In the genomic region with DNA sequence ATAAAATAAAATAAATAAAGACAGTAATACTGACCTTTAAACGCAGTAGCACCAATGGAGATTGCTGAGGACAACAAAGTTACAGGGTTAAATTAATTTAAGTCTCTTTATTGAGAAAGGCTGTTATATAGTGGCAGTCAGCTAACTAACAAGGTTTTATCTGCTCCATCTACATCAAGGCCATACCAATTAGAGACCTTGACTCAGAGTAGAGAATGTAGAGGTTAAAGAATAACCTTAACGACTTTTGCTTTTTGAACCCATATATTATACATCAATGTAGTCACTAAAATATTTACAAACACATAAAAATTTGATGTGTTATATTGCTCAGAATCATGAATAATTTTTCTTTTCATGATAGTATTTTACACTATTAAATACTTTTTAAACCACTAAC, we compare ENCODE assay signal across 23 cellular contexts.
"Had no signal": no experiment of that assay in that cellular context is flagged by ENCODE, and none has a peak within 500 bp of the region (broad histone marks: within the 10 kb centered on the region; RNA-seq: fewer than 3 reads in every experiment).

No MANE protein-coding gene starts in this region.

- ATAC-seq: effector memory CD8-positive, alpha-beta T cell; esophagus mucosa; gastrocnemius medialis; heart right ventricle; left lung; left ventricle myocardium superior; lower lobe of right lung had no signal

- H3K36me3 ChIP-seq: esophagus squamous epithelium, gastrocnemius medialis, left lung, lower lobe of right lung had no signal

- H3K4me3 Mint-ChIP-seq: dendritic cell treated with granulocyte-macrophage colony-stimulating factor and Interleukin-4, amounts not matched to agents 40 ng/mL and 50 ng/mL, for 4 days; effector memory CD8-positive, alpha-beta T cell; endodermal cell; mesothelial cell of epicardium had no signal

- H3K27me3 ChIP-seq: esophagus squamous epithelium, gastrocnemius medialis, heart right ventricle, left lung had no signal

- FAIRE-seq: keratinocyte had no signal

- H3K4me3 ChIP-seq: esophagus squamous epithelium, gastrocnemius medialis, heart right ventricle, left lung, lower lobe of right lung had no signal

- H3K9me3 ChIP-seq: esophagus squamous epithelium, gastrocnemius medialis, left lung, lower lobe of right lung had no signal

- DNase-seq: cortex of kidney; effector CD8-positive, alpha-beta T cell; effector memory CD8-positive, alpha-beta T cell; endodermal cell; erythroblast; esophagus squamous epithelium; foreskin fibroblast; foreskin melanocyte; gastrocnemius medialis; glutamatergic neuron; head of caudate nucleus; heart right ventricle; hippocampal formation; kidney glomerular epithelial cell; left lung; left ventricle myocardium superior; lower lobe of right lung; mesenchymal stem cell had no signal

- H3K27ac ChIP-seq: epithelial cell of prostate, esophagus squamous epithelium, gastrocnemius medialis, heart right ventricle, left lung, lower lobe of right lung had no signal

- H3K27me3 Mint-ChIP-seq: dendritic cell treated with granulocyte-macrophage colony-stimulating factor and Interleukin-4, amounts not matched to agents 40 ng/mL and 50 ng/mL, for 4 days; effector memory CD8-positive, alpha-beta T cell had no signal

- H3K27ac Mint-ChIP-seq: dendritic cell treated with granulocyte-macrophage colony-stimulating factor and Interleukin-4, amounts not matched to agents 40 ng/mL and 50 ng/mL, for 4 days; endodermal cell; mesothelial cell of epicardium had no signal
